In genomic region chr5:15009420-15009819, GRCh38 we compare ENCODE assay signal across 9 cellular contexts.
DNase-seq lines count a peak whose midpoint lies in the region; ATAC-seq and TF ChIP-seq lines count a peak whose summit lies in the region.
"Had no signal": no experiment of that assay in that cellular context is flagged by ENCODE, and none has a peak within 500 bp of the region (broad histone marks: within the 10 kb centered on the region; RNA-seq: fewer than 3 reads in every experiment).

No MANE protein-coding gene starts in this region.

- no peak overlapping the region for H3K4me3 Mint-ChIP-seq in chondrocyte (ENCODE audit: unreplicated experiment)
- H3K4me3 Mint-ChIP-seq: naive B cell had no signal

- no peaks in the 10 kb centered on the region for H3K36me3 ChIP-seq in HAP-1 (replicated peaks)

- no peak overlapping the region for H3K4me3 ChIP-seq in HAP-1

- peaks cover 24% of the 10 kb centered on the region for H3K4me1 ChIP-seq in HAP-1

- H3K9me3 ChIP-seq in HAP-1 = no peaks in the 10 kb centered on the region

- H3K27me3 Mint-ChIP-seq in chondrocyte (ENCODE audit: low read depth) = no peaks in the 10 kb centered on the region

- no peak for ATAC-seq in GM21723 (IDR thresholded peaks at IDR 0.05; ENCODE audit: unreplicated experiment)
- ATAC-seq in HG02885 (IDR thresholded peaks at IDR 0.05; ENCODE audit: poor library complexity, unreplicated experiment) = no peak

- H3K4me1 Mint-ChIP-seq in chondrocyte (ENCODE audit: low read depth) = peaks cover 81% of the 10 kb centered on the region
- H3K4me1 Mint-ChIP-seq: naive B cell had no signal

- peak; percentile 51 to 86 for DNase-seq in HAP-1 (ENCODE audit: low spot score in 2 of 2)
- peak; percentile 77 for DNase-seq in NCI-H345 treated with DMSO at 0.1 percent for 48 hours (lab: John Stamatoyannopoulos, UW; ENCODE audit: unreplicated experiment)
- no peak for DNase-seq in chondrocyte (ENCODE audit: low spot score)
- peak; percentile 67 for DNase-seq in mucosa of gallbladder (ENCODE audit: low spot score)
- DNase-seq in ecto neural progenitor cell (ENCODE audit: low spot score) = no peak
- DNase-seq in posterior cingulate gyrus = no peak
- DNase-seq: naive B cell had no signal

- H3K36me3 Mint-ChIP-seq in chondrocyte (ENCODE audit: low read depth) = no peaks in the 10 kb centered on the region
- H3K36me3 Mint-ChIP-seq: naive B cell had no signal

- in situ Hi-C loops in HAP-1 (cut with MboI; ENCODE audit: low sequenced_read_pairs) = loop anchor here (25.0 kb wide), 2 partner anchors 647 to 1022 kb away; no protein-coding TSS in a partner anchor

- peaks cover 4% of the 10 kb centered on the region; the same call in 1 of the 2 replicates for H3K27me3 ChIP-seq in HAP-1 (ENCODE audit: low read depth)

- peak overlapping the region; percentile 98 for H3K27ac Mint-ChIP-seq in chondrocyte (ENCODE audit: unreplicated experiment)

- intact Hi-C loops in posterior cingulate gyrus (cut with DNase I) = loop anchor here (10.0 kb wide), 1 partner anchor 615 kb away; no protein-coding TSS in a partner anchor

- no peaks in the 10 kb centered on the region for H3K9me3 Mint-ChIP-seq in chondrocyte (ENCODE audit: low read depth)
- H3K9me3 Mint-ChIP-seq: naive B cell had no signal

- no peak for TF ChIP-seq CTCF in chondrocyte (IDR thresholded peaks at IDR 0.05)

Comparison
In these comparisons a context has a peak if more than half of its experiments do, and no peak if none do; other contexts are left out.
1. DNase-seq: peak in HAP-1 (2 of 2), NCI-H345 treated with DMSO at 0.1 percent for 48 hours (single experiment) and mucosa of gallbladder (single experiment); none in chondrocyte (single experiment), ecto neural progenitor cell (single experiment) and posterior cingulate gyrus (0 of 10).